22 cellular contexts compared by ENCODE assay signal in genomic region chr14:32367501-32367900, GRCh38. TPM values are rescaled to one million over a fixed set of nuclear protein-coding genes. Genes with fewer than 3 reads are reported as not detected.
DNase-seq lines count a peak whose midpoint lies in the region; ATAC-seq, FAIRE-seq and TF ChIP-seq lines count a peak whose summit lies in the region.
"Had no signal": no experiment of that assay in that cellular context is flagged by ENCODE, and none has a peak within 500 bp of the region (broad histone marks: within the 10 kb centered on the region; RNA-seq: fewer than 3 reads in every experiment).

No MANE protein-coding gene starts in this region.

- no peaks in the 10 kb centered on the region for H3K9me3 Mint-ChIP-seq in activated naive CD8-positive, alpha-beta T cell treated with anti-CD3 and anti-CD28 coated beads for 36 hours
- H3K9me3 Mint-ChIP-seq: endodermal cell, nephron had no signal

- no peak for TF ChIP-seq RAD21 in IMR-90 (IDR thresholded peaks at IDR 0.05; ENCODE audit: low read length)

- peaks cover 7% of the 10 kb centered on the region for H3K9me1 ChIP-seq in IMR-90 (ENCODE audit: insufficient read depth, low read length)

- H3K4me3 Mint-ChIP-seq in activated naive CD8-positive, alpha-beta T cell treated with anti-CD3 and anti-CD28 coated beads for 36 hours, result no peak overlapping the region
- H3K4me3 Mint-ChIP-seq: endodermal cell had no signal

- POLR2A ChIA-PET in IMR-90 (lab: Charles Lee; ENCODE audit: unreplicated experiment), result no interaction called here

- H3K4me1 ChIP-seq in IMR-90 (ENCODE audit: control insufficient read depth, insufficient read depth, low read length), result peaks cover 14% of the 10 kb centered on the region
- peaks cover 64% of the 10 kb centered on the region for H3K4me1 ChIP-seq in skeletal muscle satellite cell (ENCODE audit: control insufficient read depth, insufficient read depth, low read length)

- no peak overlapping the region for H2BK120ac ChIP-seq in IMR-90 (ENCODE audit: low read depth, low read length)

- ATAC-seq in IMR-90 (ENCODE audit: low read depth) (no peak), GM18511 (IDR thresholded peaks at IDR 0.05; ENCODE audit: unreplicated experiment) (no peak)
- ATAC-seq: GM12878, HepG2 had no signal

- in situ Hi-C loops in IMR-90 (cut with MboI; ENCODE audit: low sequenced_read_pairs), result no loop called here

- no peak for DNase-seq in IMR-90
- peak; percentile 27 for DNase-seq in fibroblast of mammary gland (ENCODE audit: low read depth)
- no peak for DNase-seq in H54 (ENCODE audit: insufficient read length, low spot score)
- DNase-seq in activated naive CD8-positive, alpha-beta T cell treated with anti-CD3 and anti-CD28 coated beads for 36 hours, result no peak
- no peak for DNase-seq in NCI-H2081 (lab: John Stamatoyannopoulos, UW)
- DNase-seq: activated CD4-positive, alpha-beta T cell treated with anti-CD3 and anti-CD28 coated beads, Interleukin-2, amount 50 U/mL, for 1 hour; activated CD8-positive, alpha-beta memory T cell treated with anti-CD3 and anti-CD28 coated beads, Interleukin-2, amount 50 U/mL, for 4 hours; activated effector memory CD4-positive, alpha-beta T cell treated with Interleukin-2 at 50 U/mL for 16 hours; adrenal gland; DMS 273 treated with DMSO at 0.1 percent for 48 hours; endodermal cell; GDM1; small intestine; stimulated activated CD4-positive, alpha-beta T cell treated with anti-CD3 and anti-CD28 coated beads, Interleukin-4, amount 100 ng/mL, for 24 hours had no signal

- no peak overlapping the region for H3K56ac ChIP-seq in IMR-90 (ENCODE audit: extremely low read depth, insufficient read depth, low read length)

- no peak overlapping the region for H3K27ac Mint-ChIP-seq in activated naive CD8-positive, alpha-beta T cell treated with anti-CD3 and anti-CD28 coated beads for 36 hours
- H3K27ac Mint-ChIP-seq: endodermal cell, progenitor cell of endocrine pancreas had no signal

- no peak for FAIRE-seq in H54 (lab: Jason Lieb, UNC)
- FAIRE-seq: GM12878, HepG2, small intestine had no signal

- H4K5ac ChIP-seq in IMR-90 (ENCODE audit: low read depth, low read length), result no peak overlapping the region

- H4K20me1 ChIP-seq in IMR-90 (ENCODE audit: insufficient read depth, low read length), result no peaks in the 10 kb centered on the region

- H4K8ac ChIP-seq in IMR-90 (ENCODE audit: low read depth in 2 of 2, low read length in 2 of 2), result no peak overlapping the region

- no peak overlapping the region for H2BK5ac ChIP-seq in IMR-90 (ENCODE audit: low read depth, low read length, poor library complexity, severe bottlenecking)

- H3K27ac ChIP-seq in IMR-90 (ENCODE audit: insufficient read depth, low read length), result no peak overlapping the region
- H3K27ac ChIP-seq in angular gyrus (ENCODE audit: low read depth, low read length), result peak overlapping the region; percentile 39
- H3K27ac ChIP-seq: adrenal gland had no signal

- TF ChIP-seq POLR2A in IMR-90 (IDR thresholded peaks at IDR 0.05; ENCODE audit: low read depth, low read length) (no peak), H54 (IDR thresholded peaks at IDR 0.05; ENCODE audit: low read depth, low read length) (no peak)

- no peak overlapping the region for H3K4me3 ChIP-seq in IMR-90 (ENCODE audit: insufficient read depth, low read depth, low read length)
- H3K4me3 ChIP-seq in fibroblast of mammary gland (ENCODE audit: control insufficient read depth, low read depth, low read length), result no peak overlapping the region
- no peak overlapping the region for H3K4me3 ChIP-seq in skeletal muscle satellite cell (ENCODE audit: low read length)
- H3K4me3 ChIP-seq: adrenal gland, GM12878, HAP-1 had no signal

- no peak overlapping the region for H4K91ac ChIP-seq in IMR-90 (ENCODE audit: insufficient read depth, low read depth, low read length)

- no peak overlapping the region for H2AFZ ChIP-seq in IMR-90 (replicated peaks; ENCODE audit: low read length, poor library complexity)

- no peak overlapping the region for H3K14ac ChIP-seq in IMR-90 (replicated peaks; ENCODE audit: low read depth, low read length)

- peaks cover 5% of the 10 kb centered on the region for H3K4me1 Mint-ChIP-seq in activated naive CD8-positive, alpha-beta T cell treated with anti-CD3 and anti-CD28 coated beads for 36 hours

- dilution Hi-C loops in IMR-90 (cut with HindIII; ENCODE audit: low sequenced_read_pairs, unreplicated experiment), result no loop called here

- no peaks in the 10 kb centered on the region for H3K27me3 Mint-ChIP-seq in activated naive CD8-positive, alpha-beta T cell treated with anti-CD3 and anti-CD28 coated beads for 36 hours
- H3K27me3 Mint-ChIP-seq: progenitor cell of endocrine pancreas had no signal

- no TSS peak for BruUV-seq in IMR-90 (replicated peaks; lab: Mats Ljungman, UMichigan)

- H3K27me3 ChIP-seq in IMR-90 (ENCODE audit: control insufficient read depth, insufficient read depth, low read length) (peaks cover under 1% of the 10 kb centered on the region; the same call in 1 of the 2 replicates), skeletal muscle satellite cell (ENCODE audit: control insufficient read depth, insufficient read depth, low read length) (no peaks in the 10 kb centered on the region)
- H3K27me3 ChIP-seq: adrenal gland had no signal

- H2AK5ac ChIP-seq in IMR-90 (ENCODE audit: low read depth, low read length), result no peak overlapping the region

- no peak overlapping the region for H3K4ac ChIP-seq in IMR-90 (ENCODE audit: low read depth, low read length)

- H3K9me3 ChIP-seq in IMR-90 (ENCODE audit: control insufficient read depth, insufficient read depth, low read length), result no peaks in the 10 kb centered on the region
- H3K9me3 ChIP-seq in skeletal muscle satellite cell (replicated peaks; ENCODE audit: low read length), result no peaks in the 10 kb centered on the region
- H3K9me3 ChIP-seq: adrenal gland, HAP-1 had no signal

- no peaks in the 10 kb centered on the region for H3K36me3 ChIP-seq in IMR-90 (ENCODE audit: control insufficient read depth, insufficient read depth, low read length)
- no peaks in the 10 kb centered on the region for H3K36me3 ChIP-seq in skeletal muscle satellite cell (ENCODE audit: insufficient read depth, low read length)
- H3K36me3 ChIP-seq: adrenal gland, HAP-1 had no signal

- H3K18ac ChIP-seq in IMR-90 (ENCODE audit: low read depth, low read length), result no peak overlapping the region

- no peak for TF ChIP-seq CTCF in IMR-90 (conservative IDR thresholded peaks at IDR 0.05; ENCODE audit: low read depth, low read length)
- no peak for TF ChIP-seq CTCF in fibroblast of mammary gland (conservative IDR thresholded peaks at IDR 0.05; ENCODE audit: control insufficient read depth, insufficient read depth, low read depth, low read length)

- no peak overlapping the region for H3K23ac ChIP-seq in IMR-90 (ENCODE audit: low read depth, low read length)

- no peaks in the 10 kb centered on the region for H3K79me1 ChIP-seq in IMR-90 (ENCODE audit: low read depth in 1 of 2, low read length in 2 of 2)

- no peak overlapping the region for H3K9ac ChIP-seq in IMR-90 (ENCODE audit: low read depth, low read length)
- peak overlapping the region; percentile 55 for H3K9ac ChIP-seq in skeletal muscle satellite cell (ENCODE audit: low read depth, low read length)

- H3K4me2 ChIP-seq in IMR-90 (ENCODE audit: low read depth, low read length), result no peak overlapping the region
- peak overlapping the region; percentile 60 for H3K4me2 ChIP-seq in skeletal muscle satellite cell (ENCODE audit: low read length)

- H2BK20ac ChIP-seq in IMR-90 (ENCODE audit: low read depth, low read length), result no peak overlapping the region

- CTCF ChIA-PET in IMR-90 (lab: Yijun Ruan, JAX), result interaction anchor here (0.6 kb wide), 1 partner anchor 955 kb away, joined by 3 read pairs; no protein-coding TSS in a partner anchor

- no peaks in the 10 kb centered on the region for H3K36me3 Mint-ChIP-seq in activated naive CD8-positive, alpha-beta T cell treated with anti-CD3 and anti-CD28 coated beads for 36 hours

- no peak overlapping the region for H2AK9ac ChIP-seq in IMR-90 (replicated peaks; ENCODE audit: low read depth, low read length, poor library complexity)

- intact Hi-C loops in IMR-90 (cut with micrococcal nuclease), result no loop called here

- peak overlapping the region; percentile 56; the same call in 2 of the 3 replicates for H2BK15ac ChIP-seq in IMR-90 (ENCODE audit: low read depth, low read length)

TF ChIP-seq in IMR-90, 13 proteins besides CTCF, POLR2A, EP300 and RAD21 (continues in another document):
- TF ChIP-seq ELK1 (IDR thresholded peaks at IDR 0.05; ENCODE audit: borderline replicate concordance, low read depth, low read length), result no peak
- TF ChIP-seq RFX5 (IDR thresholded peaks at IDR 0.05; ENCODE audit: low read depth, low read length), result no peak
- TF ChIP-seq RCOR1 (IDR thresholded peaks at IDR 0.05; ENCODE audit: insufficient replicate concordance, low read length), result no peak
- TF ChIP-seq BHLHE40 (IDR thresholded peaks at IDR 0.05; ENCODE audit: low read depth, low read length), result no peak
- no peak for TF ChIP-seq MAFK (IDR thresholded peaks at IDR 0.05; ENCODE audit: low read depth, low read length)
- TF ChIP-seq USF2 (IDR thresholded peaks at IDR 0.05; ENCODE audit: low read depth, low read length), result no peak
- no peak for TF ChIP-seq CHD1 (IDR thresholded peaks at IDR 0.05; ENCODE audit: low read depth, low read length)
- TF ChIP-seq MAZ (IDR thresholded peaks at IDR 0.05; ENCODE audit: borderline replicate concordance, low read depth, low read length), result no peak

RNA-seq across cellular contexts. Expression of gene AKAP6, which starts 38.4 kb away (rescaled TPM):
- total RNA-seq in IMR-90 (2012; rRNA removed), result 1.6 and 1.7 TPM in 2 replicates
- 0.22 TPM in 2 replicates for polyA plus RNA-seq in IMR-90 (2012; rRNA removed)
- polyA plus RNA-seq in IMR-90 (2012; cell fraction: cytosol; rRNA removed), result 0.01 and 0.53 TPM in 2 replicates
- polyA plus RNA-seq in IMR-90 (2012; cell fraction: nucleus; rRNA removed; ENCODE audit: low replicate concordance), result 0.26 TPM in 1 of 2 replicates, not detected in the other
- total RNA-seq in skeletal muscle satellite cell (2012; rRNA removed), result 5.9 and 12.2 TPM in 2 replicates
- total RNA-seq in activated naive CD8-positive, alpha-beta T cell treated with anti-CD3 and anti-CD28 coated beads for 36 hours, result 1 to 10 TPM; 1.3 to 2.1 TPM
